14 cellular contexts compared by ENCODE assay signal in genomic region chr9:19641046-19641445, GRCh38.
A peak's percentile ranks its signal among the peaks of the same experiment; 100 is the strongest.
DNase-seq lines count a peak whose midpoint lies in the region; ATAC-seq, FAIRE-seq and TF ChIP-seq lines count a peak whose summit lies in the region.
"Had no signal": no experiment of that assay in that cellular context is flagged by ENCODE, and none has a peak within 500 bp of the region (broad histone marks: within the 10 kb centered on the region; RNA-seq: fewer than 3 reads in every experiment).

No MANE protein-coding gene starts in this region.

- POLR2A ChIA-PET in K562 (lab: Yijun Ruan, JAX): no interaction called here

- no peak for ATAC-seq in K562
- no peak for ATAC-seq in HG03378 (IDR thresholded peaks at IDR 0.05; ENCODE audit: unreplicated experiment)
- ATAC-seq in heart left ventricle: no peak
- ATAC-seq: left colon had no signal

- no peaks in the 10 kb centered on the region for H4K20me1 ChIP-seq in K562 (replicated peaks; ENCODE audit: control insufficient read depth, insufficient read depth, low read length)

- H3K36me3 ChIP-seq in K562 (ENCODE audit: control insufficient read depth, insufficient read depth, low read length): no peaks in the 10 kb centered on the region
- no peaks in the 10 kb centered on the region for H3K36me3 ChIP-seq in mesendoderm (ENCODE audit: control insufficient read depth, insufficient read depth, low read length)
- H3K36me3 ChIP-seq in heart left ventricle: no peaks in the 10 kb centered on the region
- H3K36me3 ChIP-seq: brain microvascular endothelial cell, esophagus muscularis mucosa had no signal

- no peak overlapping the region for H2BK15ac ChIP-seq in mesendoderm (replicated peaks; ENCODE audit: low read depth)

- no peaks in the 10 kb centered on the region for H3K9me3 ChIP-seq in K562 (replicated peaks; ENCODE audit: control insufficient read depth, insufficient read depth, low read depth, low read length)
- no peaks in the 10 kb centered on the region for H3K9me3 ChIP-seq in heart left ventricle
- H3K9me3 ChIP-seq: esophagus muscularis mucosa had no signal

- intact Hi-C loops in K562 (cut with micrococcal nuclease) (loop anchor here (10.0 kb wide), 1 partner anchor 126 kb away; no protein-coding TSS in a partner anchor), heart left ventricle (cut with DNase I) (loop anchor here in 2 of 10 donors (10.0 kb wide), 1 partner anchor 146 kb away; no protein-coding TSS in a partner anchor)

- TF ChIP-seq CTCF in LNCAP (IDR thresholded peaks at IDR 0.05): peak; percentile 23; the same call in 1 of the 2 replicates
- peak in 1 of 3 experiments; percentile 32; a peak in 3 of 6 replicates for TF ChIP-seq CTCF in K562 (IDR thresholded peaks at IDR 0.05 in 2 of 3, conservative IDR thresholded peaks at IDR 0.05 in 1 of 3; ENCODE audit: insufficient read depth in 2 of 3, low read depth in 1 of 3, low read length in 3 of 3)
- no peak for TF ChIP-seq CTCF in heart left ventricle (IDR thresholded peaks at IDR 0.05)

- H3K4me1 ChIP-seq in K562 (replicated peaks in 1 of 2; ENCODE audit: control insufficient read depth in 2 of 2, insufficient read depth in 2 of 2, low read length in 2 of 2) (no peaks in the 10 kb centered on the region; a peak in 1 of 5 replicates), mesendoderm (ENCODE audit: control insufficient read depth, low read depth, low read length) (no peaks in the 10 kb centered on the region), heart left ventricle (no peaks in the 10 kb centered on the region)
- H3K4me1 ChIP-seq: esophagus muscularis mucosa had no signal

- no peak overlapping the region for H2AK5ac ChIP-seq in mesendoderm (ENCODE audit: low read length)

- TF ChIP-seq POLR2A in K562 (conservative IDR thresholded peaks at IDR 0.05) (no peak), heart left ventricle (IDR thresholded peaks at IDR 0.05) (no peak)

- BruUV-seq in K562 (replicated peaks; lab: Mats Ljungman, UMichigan): no TSS peak

- TF ChIP-seq RAD21 in K562 (CRISPR knock-in tag; conservative IDR thresholded peaks at IDR 0.05 in 1 of 2, IDR thresholded peaks at IDR 0.05 in 1 of 2): peak; percentile 25 to 48; a peak in 3 of 4 replicates

- H2BK5ac ChIP-seq in mesendoderm (ENCODE audit: low read length): no peak overlapping the region

- no peak overlapping the region for H3K18ac ChIP-seq in mesendoderm (ENCODE audit: low read length)

- H2AFZ ChIP-seq in K562 (ENCODE audit: low read depth, low read length): no peak overlapping the region

- no peak for TF ChIP-seq EP300 in K562 (IDR thresholded peaks at IDR 0.05; ENCODE audit: low read length)

- no peak overlapping the region for H4K8ac ChIP-seq in mesendoderm (ENCODE audit: low read depth, low read length)

- WGBS in K562 (ENCODE audit: insufficient coverage, low coverage, missing lambda C conversion rate): 33% methylated on average over 2 of the region's 2 CpGs
- WGBS in mesendoderm (ENCODE audit: extremely low coverage, insufficient coverage, low lambda C conversion rate): no CpG with 5 or more reads among the region's 2 CpGs
- 56 to 70% (median 58%) methylated on average over 2 of the region's 2 CpGs for WGBS in heart left ventricle, 4 donors

- no peak for FAIRE-seq in K562 (lab: Jason Lieb, UNC)

- H2BK120ac ChIP-seq in mesendoderm (ENCODE audit: low read depth, low read length): no peak overlapping the region

- no peaks in the 10 kb centered on the region for H3K79me1 ChIP-seq in mesendoderm (ENCODE audit: low read length)

- CTCF ChIA-PET in K562 (lab: Yijun Ruan, JAX; ENCODE audit: low intra/inter-chr PET ratio): no interaction called here

- no peak overlapping the region for H3K4ac ChIP-seq in mesendoderm (ENCODE audit: low read depth, low read length)

- no peak overlapping the region for H3K4me3 ChIP-seq in K562
- no peak overlapping the region for H3K4me3 ChIP-seq in mesendoderm (ENCODE audit: low read length)
- no peak overlapping the region for H3K4me3 ChIP-seq in heart left ventricle
- H3K4me3 ChIP-seq: esophagus muscularis mucosa had no signal

- no peaks in the 10 kb centered on the region for H3K9me1 ChIP-seq in K562 (ENCODE audit: control insufficient read depth, insufficient read depth, low read length)

- H3K79me2 ChIP-seq in K562 (ENCODE audit: control insufficient read depth, insufficient read depth, low read length): no peaks in the 10 kb centered on the region
- no peaks in the 10 kb centered on the region for H3K79me2 ChIP-seq in mesendoderm (ENCODE audit: control insufficient read depth, insufficient read depth, low read length)

- no peak overlapping the region for H3K9ac ChIP-seq in K562 (ENCODE audit: insufficient read depth in 1 of 2, low read depth in 2 of 2, low read length in 2 of 2)
- H3K9ac ChIP-seq in mesendoderm (ENCODE audit: low read length): no peak overlapping the region

- H4K5ac ChIP-seq in mesendoderm (ENCODE audit: low read length): no peak overlapping the region

- no peak overlapping the region for H3K56ac ChIP-seq in mesendoderm (ENCODE audit: low read length)

- no peak overlapping the region for H3K27ac ChIP-seq in K562 (ENCODE audit: extremely low read depth, low read depth, low read length)
- no peak overlapping the region for H3K27ac ChIP-seq in mesendoderm (ENCODE audit: low read depth, low read length)
- H3K27ac ChIP-seq in heart left ventricle: no peak overlapping the region
- H3K27ac ChIP-seq: brain microvascular endothelial cell, esophagus muscularis mucosa had no signal

- H3K27me3 ChIP-seq in K562 (ENCODE audit: control insufficient read depth in 2 of 2, insufficient read depth in 2 of 2, low read length in 2 of 2) (no peaks in the 10 kb centered on the region), mesendoderm (ENCODE audit: insufficient read depth, low read length, poor library complexity) (no peaks in the 10 kb centered on the region), heart left ventricle (no peaks in the 10 kb centered on the region)
- H3K27me3 ChIP-seq: brain microvascular endothelial cell, esophagus muscularis mucosa had no signal

- DNase-seq in GM03348 (ENCODE audit: low spot score): peak; percentile 9
- peak in 1 of 4 experiments; percentile 11 for DNase-seq in K562 (ENCODE audit: extremely low read depth in 1 of 4, low spot score in 3 of 4)
- peak; percentile 59 for DNase-seq in mesendoderm
- no peak for DNase-seq in H4 (ENCODE audit: low spot score)
- no peak for DNase-seq in heart left ventricle
- DNase-seq: activated CD4-positive, CD25-positive, alpha-beta regulatory T cell treated with anti-CD3 and anti-CD28 coated beads, Interleukin-2, amount 50 U/mL, for 72 hours; brain microvascular endothelial cell; DMS153; left colon; NCI-H2171 treated with DMSO at 0.1 percent for 48 hours; Right ventricle myocardium superior had no signal

- no peak overlapping the region for H3K4me2 ChIP-seq in K562 (ENCODE audit: insufficient read depth, low read length)
- H3K4me2 ChIP-seq in mesendoderm (ENCODE audit: low read length): no peak overlapping the region

- no peak overlapping the region for H3K23ac ChIP-seq in mesendoderm (ENCODE audit: low read length)

- in situ Hi-C loops in K562 (cut with MboI): no loop called here

TF ChIP-seq in K562, 482 proteins besides CTCF, POLR2A, EP300 and RAD21:
- TF ChIP-seq ZNF77 (CRISPR knock-in tag; IDR thresholded peaks at IDR 0.05) (no peak), PHTF2 (CRISPR knock-in tag; IDR thresholded peaks at IDR 0.05) (no peak), STAT5A (IDR thresholded peaks at IDR 0.05; ENCODE audit: borderline replicate concordance, low read length) (no peak)

Comparison
In these comparisons a context has a peak if more than half of its experiments do, and no peak if none do; other contexts are left out.
1. DNase-seq: peak in GM03348 (single experiment) and mesendoderm (single experiment); none in H4 (single experiment) and heart left ventricle (0 of 5).